16 cellular contexts compared by ENCODE assay signal in genomic region chr18:76461692-76462325, GRCh38.
"Had no signal": no experiment of that assay in that cellular context is flagged by ENCODE, and none has a peak within 500 bp of the region (broad histone marks: within the 10 kb centered on the region; RNA-seq: fewer than 3 reads in every experiment).

No MANE protein-coding gene starts in this region.

- H3K36me3 Mint-ChIP-seq: activated naive CD4-positive, alpha-beta T cell treated with anti-CD3 and anti-CD28 coated beads, Interleukin-2, amount 10 ng/mL, durations not matched to agents 7 days and 5 days had no signal

- H3K9me3 ChIP-seq: ascending aorta, transverse colon had no signal

- H3K9me3 Mint-ChIP-seq: activated naive CD4-positive, alpha-beta T cell treated with anti-CD3 and anti-CD28 coated beads, Interleukin-2, amount 10 ng/mL, durations not matched to agents 7 days and 5 days; activated T-helper 2 cell treated with anti-CD3 and anti-CD28 coated beads, Interferon-gamma antibody, Interleukin-2, Interleukin-4, amounts not matched to agents 10 μg/mL and 5 μg/mL and 100 μg/mL, durations not matched to agents 14 hours and 24 hours and 36 hours had no signal

- H3K27me3 ChIP-seq: ascending aorta, neural progenitor cell, transverse colon had no signal

- H3K4me3 ChIP-seq: ascending aorta, neural progenitor cell, skin epidermis, transverse colon had no signal

- H3K27ac ChIP-seq: neural progenitor cell, skin epidermis had no signal

- DNase-seq: activated CD4-positive, alpha-beta T cell treated with anti-CD3 and anti-CD28 coated beads, Interleukin-2, amount 50 U/mL, for 4 hours; activated CD4-positive, CD25-positive, alpha-beta regulatory T cell treated with anti-CD3 and anti-CD28 coated beads, Interleukin-2, amount 50 U/mL, for 72 hours; activated naive CD4-positive, alpha-beta T cell treated with anti-CD3 and anti-CD28 coated beads, Interleukin-2, amount 10 ng/mL, durations not matched to agents 7 days and 5 days; activated T-cell treated with anti-CD3 and anti-CD28 coated beads, Interleukin-2, amount 50 U/mL, for 1 hour; hippocampal formation; midbrain; stimulated activated CD4-positive, alpha-beta T cell treated with anti-CD3 and anti-CD28 coated beads, Interleukin-15, amount 100 ng/mL, for 24 hours; stimulated activated CD4-positive, alpha-beta T cell treated with anti-CD3 and anti-CD28 coated beads, Interleukin-4, amount 100 ng/mL, for 1 hour; stimulated activated naive CD4-positive, alpha-beta T cell; substantia nigra; T-helper 9 cell; transverse colon had no signal

- H3K4me3 Mint-ChIP-seq: activated naive CD4-positive, alpha-beta T cell treated with anti-CD3 and anti-CD28 coated beads, Interleukin-2, amount 10 ng/mL, durations not matched to agents 7 days and 5 days; neural progenitor cell had no signal

- H3K27ac Mint-ChIP-seq: activated naive CD4-positive, alpha-beta T cell treated with anti-CD3 and anti-CD28 coated beads, Interleukin-2, amount 10 ng/mL, durations not matched to agents 7 days and 5 days; activated T-helper 2 cell treated with anti-CD3 and anti-CD28 coated beads, Interferon-gamma antibody, Interleukin-2, Interleukin-4, amounts not matched to agents 10 μg/mL and 5 μg/mL and 100 μg/mL, durations not matched to agents 14 hours and 24 hours and 36 hours; neural progenitor cell had no signal

- H3K36me3 ChIP-seq: ascending aorta, neural progenitor cell, transverse colon had no signal
